In genomic region chr14:24307156-24307574, GRCh38 we compare ENCODE assay signal across 16 cellular contexts. TPM values are rescaled to one million over a fixed set of nuclear protein-coding genes. Genes with fewer than 3 reads are reported as not detected.
DNase-seq lines count a peak whose midpoint lies in the region; ATAC-seq, FAIRE-seq and TF ChIP-seq lines count a peak whose summit lies in the region.
"Had no signal": no experiment of that assay in that cellular context is flagged by ENCODE, and none has a peak within 500 bp of the region (broad histone marks: within the 10 kb centered on the region; RNA-seq: fewer than 3 reads in every experiment).

No MANE protein-coding gene starts in this region.

- no peak for TF ChIP-seq CTCF in A549 (IDR thresholded peaks at IDR 0.05)
- TF ChIP-seq CTCF in PC-3 (conservative IDR thresholded peaks at IDR 0.05; ENCODE audit: low read depth, low read length): no peak
- no peak for TF ChIP-seq CTCF in HepG2 (CRISPR knock-in tag; IDR thresholded peaks at IDR 0.05)
- TF ChIP-seq CTCF in CD8-positive, alpha-beta T cell (IDR thresholded peaks at IDR 0.05): no peak

- intact Hi-C loops in PC-3 (cut with micrococcal nuclease): no loop called here
- intact Hi-C loops in HepG2 (cut with micrococcal nuclease; ENCODE audit: unreplicated experiment): loop anchor here (1.0 kb wide), 1 partner anchor 8 kb away; the partner anchor contains the start of genes DHRS1 and NOP9
- intact Hi-C loops in CD8-positive, alpha-beta T cell (cut with DNase I, micrococcal nuclease): no loop called here

- H3K27me3 ChIP-seq in PC-3 (ENCODE audit: low read length) (no peaks in the 10 kb centered on the region), HepG2 (ENCODE audit: control insufficient read depth in 1 of 2, insufficient read depth in 2 of 2, low read length in 2 of 2) (no peaks in the 10 kb centered on the region; a peak in 1 of 5 replicates)
- no peaks in the 10 kb centered on the region for H3K27me3 ChIP-seq in CD8-positive, alpha-beta T cell (ENCODE audit: insufficient read depth, low read length)

- TF ChIP-seq EP300 in A549 (IDR thresholded peaks at IDR 0.05) (no peak), HepG2 (IDR thresholded peaks at IDR 0.05; ENCODE audit: low read depth in 2 of 2, low read length in 2 of 2) (no peak), HepG2 (CRISPR knock-in tag; IDR thresholded peaks at IDR 0.05; ENCODE audit: borderline replicate concordance) (no peak)

- H3K4me3 Mint-ChIP-seq in CD8-positive, alpha-beta T cell: no peak overlapping the region
- H3K4me3 Mint-ChIP-seq: T-helper 1 cell treated with Interleukin-12 subunit alpha and Interleukin-12 subunit beta and Interleukin-4 antibody, amounts not matched to agents 30 μg/mL and 1 μg/mL, for 36 hours had no signal

- H3K4me1 ChIP-seq in A549: peaks cover 16% of the 10 kb centered on the region
- peaks cover 9% of the 10 kb centered on the region for H3K4me1 ChIP-seq in PC-3 (ENCODE audit: insufficient read depth, low read length)
- H3K4me1 ChIP-seq in HepG2 (ENCODE audit: insufficient read depth, low read length): peaks cover 48% of the 10 kb centered on the region
- H3K4me1 ChIP-seq in CD8-positive, alpha-beta T cell (ENCODE audit: insufficient read depth, low read length): peaks cover 31% of the 10 kb centered on the region

- no peak for FAIRE-seq in A549 (lab: Jason Lieb, UNC)
- no peak for FAIRE-seq in HepG2 (lab: Jason Lieb, UNC)
- FAIRE-seq: keratinocyte had no signal

- BruUV-seq in PC-3 (replicated peaks; lab: Mats Ljungman, UMichigan) (TSS peak; percentile 14), HepG2 (replicated peaks; lab: Mats Ljungman, UMichigan) (TSS peak; percentile 74)

- H3F3A ChIP-seq in PC-3 (ENCODE audit: low read length, unreplicated experiment): no peaks in the 10 kb centered on the region

- no peaks in the 10 kb centered on the region for H3K9me2 ChIP-seq in PC-3 (replicated peaks; ENCODE audit: low read length)

- H3K36me3 ChIP-seq in PC-3 (ENCODE audit: low read depth, low read length): peaks cover 50% of the 10 kb centered on the region
- peaks cover 42 to 49% of the 10 kb centered on the region in 2 experiments for H3K36me3 ChIP-seq in HepG2 (replicated peaks in 1 of 2; ENCODE audit: control insufficient read depth in 1 of 2, insufficient read depth in 2 of 2, low read length in 2 of 2)
- H3K36me3 ChIP-seq in CD8-positive, alpha-beta T cell (ENCODE audit: insufficient read depth, low read length): peaks cover 46% of the 10 kb centered on the region

- no peak overlapping the region for H2AFZ ChIP-seq in PC-3 (ENCODE audit: low read length)
- no peak overlapping the region for H2AFZ ChIP-seq in HepG2 (ENCODE audit: low read length)
- H2AFZ ChIP-seq: GM23248 had no signal

- in situ Hi-C loops in HepG2 (cut with HindIII; ENCODE audit: extremely low pct_ligation_motif_present, low pct_unique_long_range_greater_than_20kb): no loop called here

- TF ChIP-seq POLR2A in A549 (IDR thresholded peaks at IDR 0.05; ENCODE audit: low read length) (no peak), HepG2 (IDR thresholded peaks at IDR 0.05; ENCODE audit: insufficient read depth in 1 of 2, low read depth in 2 of 2, low read length in 2 of 2) (no peak)

- no peak for DNase-seq in A549 (ENCODE audit: low read depth in 1 of 2, low spot score in 1 of 2)
- no peak for DNase-seq in PC-3
- DNase-seq in HepG2 (ENCODE audit: low spot score): no peak
- no peak for DNase-seq in CD8-positive, alpha-beta T cell
- no peak for DNase-seq in NCI-H82 (lab: John Stamatoyannopoulos, UW)
- DNase-seq: aorta, GM23248, head of caudate nucleus, midbrain, NCI-H774 had no signal

- WGBS in A549 (ENCODE audit: missing lambda C conversion rate): 92% methylated on average over 10 of the region's 11 CpGs
- 42% methylated on average over 11 of the region's 11 CpGs for WGBS in HepG2 (ENCODE audit: low lambda C conversion rate)

- H3K4me2 ChIP-seq in A549: peak overlapping the region; percentile 55
- no peak overlapping the region for H3K4me2 ChIP-seq in PC-3 (ENCODE audit: low read length)
- peak overlapping the region; percentile 92 for H3K4me2 ChIP-seq in HepG2 (ENCODE audit: low read depth, low read length)

- peaks cover 36% of the 10 kb centered on the region for H3K4me1 Mint-ChIP-seq in CD8-positive, alpha-beta T cell (ENCODE audit: low read depth)

- H3K4me3 ChIP-seq in A549: no peak overlapping the region
- H3K4me3 ChIP-seq in PC-3 (ENCODE audit: low read length): no peak overlapping the region
- H3K4me3 ChIP-seq in HepG2 (replicated peaks in 1 of 3; ENCODE audit: insufficient read depth in 1 of 3, low read depth in 2 of 3, low read length in 3 of 3): peak overlapping the region; percentile 44 to 73 (median 56)
- H3K4me3 ChIP-seq in CD8-positive, alpha-beta T cell (ENCODE audit: low read depth, low read length): no peak overlapping the region
- H3K4me3 ChIP-seq: coronary artery, GM23248 had no signal

- no peak overlapping the region for H3K27ac Mint-ChIP-seq in CD8-positive, alpha-beta T cell

- no peak for ATAC-seq in A549
- ATAC-seq in PC-3: no peak
- ATAC-seq in HepG2: peak; percentile 3
- no peak for ATAC-seq in CD8-positive, alpha-beta T cell
- no peak for ATAC-seq in GM21390 (IDR thresholded peaks at IDR 0.05; ENCODE audit: unreplicated experiment)
- ATAC-seq: esophagus mucosa, Right ventricle myocardium inferior had no signal

- H3K9me3 Mint-ChIP-seq in CD8-positive, alpha-beta T cell: no peaks in the 10 kb centered on the region
- H3K9me3 Mint-ChIP-seq: T-helper 1 cell treated with Interleukin-12 subunit alpha and Interleukin-12 subunit beta and Interleukin-4 antibody, amounts not matched to agents 30 μg/mL and 1 μg/mL, for 36 hours had no signal

- CTCF ChIA-PET in A549 (lab: Yijun Ruan, JAX) (interaction anchor here (1.0 to 46.6 kb wide), 19 partner anchors 9 to 777 kb away, joined by 3 to 1142 read pairs (median 6); partner anchors contain the start of genes ADCY4, CBLN3, DHRS1 and EMC9), PC-3 (lab: Charles Lee) (no interaction called here), HepG2 (lab: Yijun Ruan, JAX; ENCODE audit: low intra/inter-chr PET ratio, low total read pairs) (interaction anchor here (0.6 to 3.4 kb wide), 6 partner anchors 9 to 742 kb away, joined by 3 to 45 read pairs (median 6); partner anchors contain the start of genes DHRS1, MDP1, NOP9 and TINF2)
- CTCF ChIA-PET in CD8-positive, alpha-beta T cell (lab: Charles Lee): interaction anchor here (0.8 to 10.6 kb wide), 29 partner anchors 9 to 250 kb away, joined by 3 to 192 read pairs (median 7); partner anchors contain the start of genes ADCY4, CHMP4A, KHNYN and RABGGTA

- no peaks in the 10 kb centered on the region for H3K27me3 Mint-ChIP-seq in CD8-positive, alpha-beta T cell (ENCODE audit: low read depth)

- H4K20me1 ChIP-seq in PC-3 (ENCODE audit: low read length) (no peaks in the 10 kb centered on the region), HepG2 (ENCODE audit: insufficient read depth, low read length) (no peaks in the 10 kb centered on the region)

- H3K79me2 ChIP-seq in PC-3 (ENCODE audit: low read length): peaks cover under 1% of the 10 kb centered on the region; the same call in 1 of the 2 replicates
- peaks cover 9% of the 10 kb centered on the region for H3K79me2 ChIP-seq in HepG2 (ENCODE audit: insufficient read depth, low read length)

- POLR2A ChIA-PET in A549 (lab: Yijun Ruan, JAX): interaction anchor here (1.6 to 3.4 kb wide), 2 partner anchors 36 to 65 kb away, joined by 13 to 23 read pairs; partner anchors contain the start of genes RABGGTA and TINF2
- POLR2A ChIA-PET in PC-3 (lab: Charles Lee; ENCODE audit: unreplicated experiment): no interaction called here
- POLR2A ChIA-PET in HepG2 (lab: Yijun Ruan, JAX): interaction anchor here (0.8 to 24.7 kb wide), 39 partner anchors 9 to 1005 kb away, joined by 3 to 850 read pairs (median 9); partner anchors contain the start of genes CBLN3, CHMP4A, DCAF11 and DHRS1
- POLR2A ChIA-PET in CD8-positive, alpha-beta T cell (lab: Charles Lee): interaction anchor here (1.3 to 3.1 kb wide), 4 partner anchors 10 to 91 kb away, joined by 3 to 14 read pairs (median 4); partner anchors contain the start of genes GMPR2, MDP1 and TINF2

- peaks cover 60% of the 10 kb centered on the region for H3K36me3 Mint-ChIP-seq in CD8-positive, alpha-beta T cell

- H3K27ac ChIP-seq in A549 (peak overlapping the region; percentile 43 to 75; a peak in 3 of 6 replicates), PC-3 (ENCODE audit: low read length) (no peak overlapping the region), HepG2 (ENCODE audit: extremely low read length, insufficient read depth, low read length) (peak overlapping the region; percentile 90)
- H3K27ac ChIP-seq in CD8-positive, alpha-beta T cell (ENCODE audit: low read depth, low read length): no peak overlapping the region
- H3K27ac ChIP-seq: coronary artery, GM23248 had no signal

- TF ChIP-seq RAD21 in A549 (conservative IDR thresholded peaks at IDR 0.05 in 1 of 2, IDR thresholded peaks at IDR 0.05 in 1 of 2): no peak
- no peak for TF ChIP-seq RAD21 in HepG2 (CRISPR knock-in tag; IDR thresholded peaks at IDR 0.05)

- H3K9me3 ChIP-seq in A549 (no peaks in the 10 kb centered on the region), PC-3 (ENCODE audit: low read length) (no peaks in the 10 kb centered on the region), HepG2 (ENCODE audit: low read length) (no peaks in the 10 kb centered on the region)
- no peaks in the 10 kb centered on the region for H3K9me3 ChIP-seq in CD8-positive, alpha-beta T cell (ENCODE audit: low read length)

- H3K9ac ChIP-seq in PC-3 (ENCODE audit: low read length): no peak overlapping the region
- peak overlapping the region; percentile 86 for H3K9ac ChIP-seq in HepG2 (ENCODE audit: insufficient read depth, low read depth, low read length)
- H3K9ac ChIP-seq: GM23248 had no signal

RNA-seq across cellular contexts. Expression of gene CIDEB, which starts 0.6 kb away (rescaled TPM):
- polyA plus RNA-seq in A549 (2011; rRNA removed): 0.31 and 0.32 TPM in 2 replicates
- polyA plus RNA-seq in A549 (2012; cell fraction: cytosol; rRNA removed): 0.13 and 0.14 TPM in 2 replicates
- 0.16 and 0.28 TPM in 2 replicates for polyA plus RNA-seq in A549 (2012; cell fraction: nucleus; rRNA removed)
- polyA plus RNA-seq in A549 (2017; fragmentation: RNase III; extraction: RNeasy Plus Mini Kit Qiagen cat#74134 plus additional on column Dnase treatment): 0.33 to 0.99 TPM (median 0.79 TPM) in 3 replicates
- polyA minus RNA-seq in A549 (2011; rRNA and poly(A)+ RNA removed): 0.39 and 0.79 TPM in 2 replicates
- total RNA-seq in PC-3 (2014; rRNA removed): not detected in 2 replicates
- 22.4 and 35.8 TPM in 2 replicates for total RNA-seq in HepG2 (2016; rRNA removed; fragmentation: Illumina TruSeq; extraction: Trizol)
- 7.4 and 8.6 TPM in 2 replicates for total RNA-seq in HepG2 (2016; cell fraction: cytosol; rRNA removed; fragmentation: Illumina TruSeq; extraction: Trizol; ENCODE audit: low read depth)
- 25.0 and 33.5 TPM in 2 replicates for total RNA-seq in HepG2 (2016; cell fraction: insoluble cytoplasmic fraction; rRNA removed; fragmentation: Illumina TruSeq; extraction: Trizol)
- total RNA-seq in HepG2 (2016; cell fraction: membrane; rRNA removed; fragmentation: Illumina TruSeq; extraction: Trizol): 10.2 and 11.5 TPM in 2 replicates
- 35.1 and 36.7 TPM in 2 replicates for total RNA-seq in HepG2 (2016; cell fraction: nucleus; rRNA removed; fragmentation: Illumina TruSeq; extraction: Trizol)
- polyA plus RNA-seq in HepG2 (2011; rRNA removed): 110 and 143 TPM in 2 replicates
- 88.2 and 112 TPM in 2 replicates for polyA plus RNA-seq in HepG2 (2011; cell fraction: cytosol; rRNA removed)
- polyA plus RNA-seq in HepG2 (2011; cell fraction: nucleus; rRNA removed): 47.6 and 66.7 TPM in 2 replicates
- 94.8 and 120 TPM in 2 replicates for polyA plus RNA-seq in HepG2 (2012)
- polyA plus RNA-seq in HepG2 (2016; cell fraction: cytosol; fragmentation: Illumina TruSeq; extraction: Trizol; ENCODE audit: low read depth): 15.9 and 18.8 TPM in 2 replicates
- 56.4 and 59.4 TPM in 2 replicates for polyA plus RNA-seq in HepG2 (2016; cell fraction: insoluble cytoplasmic fraction; fragmentation: Illumina TruSeq; extraction: Trizol; ENCODE audit: low read depth)
- 21.0 and 22.1 TPM in 2 replicates for polyA plus RNA-seq in HepG2 (2016; cell fraction: membrane; fragmentation: Illumina TruSeq; extraction: Trizol; ENCODE audit: low read depth)
- 101 TPM in 2 replicates for polyA plus RNA-seq in HepG2 (2016; cell fraction: nucleus; fragmentation: Illumina TruSeq; extraction: Trizol; ENCODE audit: insufficient read depth, low read depth)
- 15.9 and 85.1 TPM in 2 replicates for polyA minus RNA-seq in HepG2 (2011; rRNA and poly(A)+ RNA removed; ENCODE audit: low replicate concordance)
- polyA minus RNA-seq in HepG2 (2011; cell fraction: cytosol; rRNA and poly(A)+ RNA removed): 34.0 and 49.4 TPM in 2 replicates
- polyA minus RNA-seq in HepG2 (2011; cell fraction: nucleus; rRNA and poly(A)+ RNA removed): 21.4 and 33.2 TPM in 2 replicates
- 10 to 100 TPM; 11.8 to 13.4 TPM for total RNA-seq in CD8-positive, alpha-beta T cell

RNA-seq across cellular contexts. Expression of gene LTB4R2, which starts 2.8 kb away (rescaled TPM):
- polyA plus RNA-seq in A549 (2011; rRNA removed) (5.8 and 7.6 TPM in 2 replicates), A549 (2017; fragmentation: RNase III; extraction: RNeasy Plus Mini Kit Qiagen cat#74134 plus additional on column Dnase treatment) (8.4 to 9.9 TPM (median 8.6 TPM) in 3 replicates), HepG2 (2011; rRNA removed) (3.9 and 6.1 TPM in 2 replicates)
- polyA plus RNA-seq in A549 (2012; cell fraction: cytosol; rRNA removed): 5.6 and 7.9 TPM in 2 replicates
- polyA plus RNA-seq in A549 (2012; cell fraction: nucleus; rRNA removed): 91.2 and 171 TPM in 2 replicates
- 8.7 and 8.8 TPM in 2 replicates for polyA minus RNA-seq in A549 (2011; rRNA and poly(A)+ RNA removed)
- total RNA-seq in PC-3 (2014; rRNA removed) (9.3 and 19.3 TPM in 2 replicates), HepG2 (2016; rRNA removed; fragmentation: Illumina TruSeq; extraction: Trizol) (1.4 and 6.9 TPM in 2 replicates)
- 0.40 and 0.44 TPM in 2 replicates for total RNA-seq in HepG2 (2016; cell fraction: cytosol; rRNA removed; fragmentation: Illumina TruSeq; extraction: Trizol; ENCODE audit: low read depth)
- 1.7 and 7.1 TPM in 2 replicates for total RNA-seq in HepG2 (2016; cell fraction: insoluble cytoplasmic fraction; rRNA removed; fragmentation: Illumina TruSeq; extraction: Trizol)
- 0.93 and 1.2 TPM in 2 replicates for total RNA-seq in HepG2 (2016; cell fraction: membrane; rRNA removed; fragmentation: Illumina TruSeq; extraction: Trizol)
- total RNA-seq in HepG2 (2016; cell fraction: nucleus; rRNA removed; fragmentation: Illumina TruSeq; extraction: Trizol): 10.5 and 12.4 TPM in 2 replicates
- polyA plus RNA-seq in HepG2 (2011; cell fraction: cytosol; rRNA removed): 0.65 and 1.5 TPM in 2 replicates
- 94.5 and 110 TPM in 2 replicates for polyA plus RNA-seq in HepG2 (2011; cell fraction: nucleus; rRNA removed)
- polyA plus RNA-seq in HepG2 (2012): 4.0 and 7.4 TPM in 2 replicates
- polyA plus RNA-seq in HepG2 (2016; cell fraction: cytosol; fragmentation: Illumina TruSeq; extraction: Trizol; ENCODE audit: low read depth): 0.31 and 0.36 TPM in 2 replicates
- 1.1 and 1.5 TPM in 2 replicates for polyA plus RNA-seq in HepG2 (2016; cell fraction: insoluble cytoplasmic fraction; fragmentation: Illumina TruSeq; extraction: Trizol; ENCODE audit: low read depth)
- 0.33 and 0.39 TPM in 2 replicates for polyA plus RNA-seq in HepG2 (2016; cell fraction: membrane; fragmentation: Illumina TruSeq; extraction: Trizol; ENCODE audit: low read depth)
- polyA plus RNA-seq in HepG2 (2016; cell fraction: nucleus; fragmentation: Illumina TruSeq; extraction: Trizol; ENCODE audit: insufficient read depth, low read depth): 19.7 and 20.2 TPM in 2 replicates
- 7.7 and 12.0 TPM in 2 replicates for polyA minus RNA-seq in HepG2 (2011; rRNA and poly(A)+ RNA removed; ENCODE audit: low replicate concordance)
- 1.2 TPM in 2 replicates for polyA minus RNA-seq in HepG2 (2011; cell fraction: cytosol; rRNA and poly(A)+ RNA removed)
- 40.7 and 44.3 TPM in 2 replicates for polyA minus RNA-seq in HepG2 (2011; cell fraction: nucleus; rRNA and poly(A)+ RNA removed)
- 10 to 100 TPM; 18.9 to 21.5 TPM for total RNA-seq in CD8-positive, alpha-beta T cell

RNA-seq across cellular contexts. Expression of gene LTB4R, which starts 4.1 kb away (rescaled TPM):
- 10.2 and 13.2 TPM in 2 replicates for polyA plus RNA-seq in A549 (2011; rRNA removed)
- 10.1 and 10.9 TPM in 2 replicates for polyA plus RNA-seq in A549 (2012; cell fraction: cytosol; rRNA removed)
- polyA plus RNA-seq in A549 (2012; cell fraction: nucleus; rRNA removed): 209 and 247 TPM in 2 replicates
- 8.3 to 9.4 TPM (median 8.3 TPM) in 3 replicates for polyA plus RNA-seq in A549 (2017; fragmentation: RNase III; extraction: RNeasy Plus Mini Kit Qiagen cat#74134 plus additional on column Dnase treatment)
- polyA minus RNA-seq in A549 (2011; rRNA and poly(A)+ RNA removed): 8.1 and 10.4 TPM in 2 replicates
- 11.6 and 13.1 TPM in 2 replicates for total RNA-seq in PC-3 (2014; rRNA removed)
- 1.00 and 3.2 TPM in 2 replicates for total RNA-seq in HepG2 (2016; rRNA removed; fragmentation: Illumina TruSeq; extraction: Trizol)
- 0.40 and 0.53 TPM in 2 replicates for total RNA-seq in HepG2 (2016; cell fraction: cytosol; rRNA removed; fragmentation: Illumina TruSeq; extraction: Trizol; ENCODE audit: low read depth)
- total RNA-seq in HepG2 (2016; cell fraction: insoluble cytoplasmic fraction; rRNA removed; fragmentation: Illumina TruSeq; extraction: Trizol): 0.25 and 2.9 TPM in 2 replicates
- 0.55 and 0.59 TPM in 2 replicates for total RNA-seq in HepG2 (2016; cell fraction: membrane; rRNA removed; fragmentation: Illumina TruSeq; extraction: Trizol)
- 4.9 and 6.3 TPM in 2 replicates for total RNA-seq in HepG2 (2016; cell fraction: nucleus; rRNA removed; fragmentation: Illumina TruSeq; extraction: Trizol)
- polyA plus RNA-seq in HepG2 (2011; rRNA removed): 8.2 and 12.4 TPM in 2 replicates
- polyA plus RNA-seq in HepG2 (2011; cell fraction: cytosol; rRNA removed): 1.2 and 1.9 TPM in 2 replicates
- 89.0 and 109 TPM in 2 replicates for polyA plus RNA-seq in HepG2 (2011; cell fraction: nucleus; rRNA removed)
- 9.0 and 9.1 TPM in 2 replicates for polyA plus RNA-seq in HepG2 (2012)
- polyA plus RNA-seq in HepG2 (2016; cell fraction: cytosol; fragmentation: Illumina TruSeq; extraction: Trizol; ENCODE audit: low read depth): 0.10 and 0.24 TPM in 2 replicates
- 0.76 and 0.87 TPM in 2 replicates for polyA plus RNA-seq in HepG2 (2016; cell fraction: insoluble cytoplasmic fraction; fragmentation: Illumina TruSeq; extraction: Trizol; ENCODE audit: low read depth)
- 0.37 and 0.90 TPM in 2 replicates for polyA plus RNA-seq in HepG2 (2016; cell fraction: membrane; fragmentation: Illumina TruSeq; extraction: Trizol; ENCODE audit: low read depth)
- polyA plus RNA-seq in HepG2 (2016; cell fraction: nucleus; fragmentation: Illumina TruSeq; extraction: Trizol; ENCODE audit: insufficient read depth, low read depth): 22.4 and 23.6 TPM in 2 replicates
- 13.2 and 32.8 TPM in 2 replicates for polyA minus RNA-seq in HepG2 (2011; rRNA and poly(A)+ RNA removed; ENCODE audit: low replicate concordance)
- 0.30 and 1.5 TPM in 2 replicates for polyA minus RNA-seq in HepG2 (2011; cell fraction: cytosol; rRNA and poly(A)+ RNA removed)
- 17.3 and 18.9 TPM in 2 replicates for polyA minus RNA-seq in HepG2 (2011; cell fraction: nucleus; rRNA and poly(A)+ RNA removed)
- total RNA-seq in CD8-positive, alpha-beta T cell: 10 to 100 TPM; 15.4 to 16.7 TPM

RNA-seq across cellular contexts. Expression of gene NOP9, which starts 7.5 kb away (rescaled TPM):
- polyA plus RNA-seq in A549 (2011; rRNA removed) (16.5 and 23.6 TPM in 2 replicates), A549 (2017; fragmentation: RNase III; extraction: RNeasy Plus Mini Kit Qiagen cat#74134 plus additional on column Dnase treatment) (23.0 to 24.5 TPM (median 24.2 TPM) in 3 replicates), HepG2 (2011; rRNA removed) (24.5 and 33.8 TPM in 2 replicates)
- polyA plus RNA-seq in A549 (2012; cell fraction: cytosol; rRNA removed): 9.3 and 11.6 TPM in 2 replicates
- polyA plus RNA-seq in A549 (2012; cell fraction: nucleus; rRNA removed): 52.4 and 55.3 TPM in 2 replicates
- polyA minus RNA-seq in A549 (2011; rRNA and poly(A)+ RNA removed): 45.7 and 46.9 TPM in 2 replicates
- total RNA-seq in PC-3 (2014; rRNA removed) (30.4 and 35.5 TPM in 2 replicates), HepG2 (2016; rRNA removed; fragmentation: Illumina TruSeq; extraction: Trizol) (61.6 and 64.5 TPM in 2 replicates)
- 2.7 and 3.4 TPM in 2 replicates for total RNA-seq in HepG2 (2016; cell fraction: cytosol; rRNA removed; fragmentation: Illumina TruSeq; extraction: Trizol; ENCODE audit: low read depth)
- total RNA-seq in HepG2 (2016; cell fraction: insoluble cytoplasmic fraction; rRNA removed; fragmentation: Illumina TruSeq; extraction: Trizol): 58.5 and 62.7 TPM in 2 replicates
- 11.3 and 12.5 TPM in 2 replicates for total RNA-seq in HepG2 (2016; cell fraction: membrane; rRNA removed; fragmentation: Illumina TruSeq; extraction: Trizol)
- 38.6 and 43.3 TPM in 2 replicates for total RNA-seq in HepG2 (2016; cell fraction: nucleus; rRNA removed; fragmentation: Illumina TruSeq; extraction: Trizol)
- polyA plus RNA-seq in HepG2 (2011; cell fraction: cytosol; rRNA removed): 19.8 and 21.2 TPM in 2 replicates
- 82.1 and 94.5 TPM in 2 replicates for polyA plus RNA-seq in HepG2 (2011; cell fraction: nucleus; rRNA removed)
- polyA plus RNA-seq in HepG2 (2012): 28.7 and 29.6 TPM in 2 replicates
- 1.9 and 2.1 TPM in 2 replicates for polyA plus RNA-seq in HepG2 (2016; cell fraction: cytosol; fragmentation: Illumina TruSeq; extraction: Trizol; ENCODE audit: low read depth)
- 38.5 and 40.4 TPM in 2 replicates for polyA plus RNA-seq in HepG2 (2016; cell fraction: insoluble cytoplasmic fraction; fragmentation: Illumina TruSeq; extraction: Trizol; ENCODE audit: low read depth)
- 3.8 and 5.1 TPM in 2 replicates for polyA plus RNA-seq in HepG2 (2016; cell fraction: membrane; fragmentation: Illumina TruSeq; extraction: Trizol; ENCODE audit: low read depth)
- 39.2 and 41.4 TPM in 2 replicates for polyA plus RNA-seq in HepG2 (2016; cell fraction: nucleus; fragmentation: Illumina TruSeq; extraction: Trizol; ENCODE audit: insufficient read depth, low read depth)
- polyA minus RNA-seq in HepG2 (2011; rRNA and poly(A)+ RNA removed; ENCODE audit: low replicate concordance): 80.1 and 104 TPM in 2 replicates
- polyA minus RNA-seq in HepG2 (2011; cell fraction: cytosol; rRNA and poly(A)+ RNA removed): 32.3 and 42.1 TPM in 2 replicates
- polyA minus RNA-seq in HepG2 (2011; cell fraction: nucleus; rRNA and poly(A)+ RNA removed): 65.5 and 77.8 TPM in 2 replicates
- total RNA-seq in CD8-positive, alpha-beta T cell: 10 to 100 TPM; 35.6 to 35.8 TPM

RNA-seq across cellular contexts. Expression of gene DHRS1, which starts 7.6 kb away (rescaled TPM):
- polyA plus RNA-seq in A549 (2011; rRNA removed) (17.4 and 17.9 TPM in 2 replicates), A549 (2017; fragmentation: RNase III; extraction: RNeasy Plus Mini Kit Qiagen cat#74134 plus additional on column Dnase treatment) (13.8 to 15.2 TPM (median 15.1 TPM) in 3 replicates), HepG2 (2011; rRNA removed) (49.8 and 52.2 TPM in 2 replicates)
- 19.2 and 19.4 TPM in 2 replicates for polyA plus RNA-seq in A549 (2012; cell fraction: cytosol; rRNA removed)
- 49.2 and 72.1 TPM in 2 replicates for polyA plus RNA-seq in A549 (2012; cell fraction: nucleus; rRNA removed)
- 14.9 and 17.5 TPM in 2 replicates for polyA minus RNA-seq in A549 (2011; rRNA and poly(A)+ RNA removed)
- total RNA-seq in PC-3 (2014; rRNA removed) (15.8 and 15.9 TPM in 2 replicates), HepG2 (2016; rRNA removed; fragmentation: Illumina TruSeq; extraction: Trizol) (46.3 and 60.8 TPM in 2 replicates)
- 11.6 and 11.9 TPM in 2 replicates for total RNA-seq in HepG2 (2016; cell fraction: cytosol; rRNA removed; fragmentation: Illumina TruSeq; extraction: Trizol; ENCODE audit: low read depth)
- 42.0 and 55.8 TPM in 2 replicates for total RNA-seq in HepG2 (2016; cell fraction: insoluble cytoplasmic fraction; rRNA removed; fragmentation: Illumina TruSeq; extraction: Trizol)
- 12.0 and 12.3 TPM in 2 replicates for total RNA-seq in HepG2 (2016; cell fraction: membrane; rRNA removed; fragmentation: Illumina TruSeq; extraction: Trizol)
- total RNA-seq in HepG2 (2016; cell fraction: nucleus; rRNA removed; fragmentation: Illumina TruSeq; extraction: Trizol): 49.1 and 52.1 TPM in 2 replicates
- 67.8 and 85.2 TPM in 2 replicates for polyA plus RNA-seq in HepG2 (2011; cell fraction: cytosol; rRNA removed)
- 332 and 353 TPM in 2 replicates for polyA plus RNA-seq in HepG2 (2011; cell fraction: nucleus; rRNA removed)
- 61.8 and 63.4 TPM in 2 replicates for polyA plus RNA-seq in HepG2 (2012)
- 5.3 and 7.0 TPM in 2 replicates for polyA plus RNA-seq in HepG2 (2016; cell fraction: cytosol; fragmentation: Illumina TruSeq; extraction: Trizol; ENCODE audit: low read depth)
- polyA plus RNA-seq in HepG2 (2016; cell fraction: insoluble cytoplasmic fraction; fragmentation: Illumina TruSeq; extraction: Trizol; ENCODE audit: low read depth): 57.6 and 62.6 TPM in 2 replicates
- polyA plus RNA-seq in HepG2 (2016; cell fraction: membrane; fragmentation: Illumina TruSeq; extraction: Trizol; ENCODE audit: low read depth): 8.9 and 12.3 TPM in 2 replicates
- polyA plus RNA-seq in HepG2 (2016; cell fraction: nucleus; fragmentation: Illumina TruSeq; extraction: Trizol; ENCODE audit: insufficient read depth, low read depth): 109 and 114 TPM in 2 replicates
- 61.8 and 172 TPM in 2 replicates for polyA minus RNA-seq in HepG2 (2011; rRNA and poly(A)+ RNA removed; ENCODE audit: low replicate concordance)
- 39.8 and 45.8 TPM in 2 replicates for polyA minus RNA-seq in HepG2 (2011; cell fraction: cytosol; rRNA and poly(A)+ RNA removed)
- polyA minus RNA-seq in HepG2 (2011; cell fraction: nucleus; rRNA and poly(A)+ RNA removed): 57.2 and 59.4 TPM in 2 replicates
- total RNA-seq in CD8-positive, alpha-beta T cell: 10 to 100 TPM; 24.3 to 28.5 TPM

Comparison
In these comparisons a context has a peak if more than half of its experiments do, and no peak if none do; other contexts are left out.
1. H3K27ac ChIP-seq: peak in A549 (2 of 2) and HepG2 (single experiment); none in PC-3 (single experiment) and CD8-positive, alpha-beta T cell (single experiment).
2. H3K4me3 ChIP-seq: peak in HepG2 (3 of 3); none in A549 (single experiment), PC-3 (single experiment) and CD8-positive, alpha-beta T cell (single experiment).
3. Of the 38 proteins assayed by ChIP-seq in both HepG2 and A549: peak only in HepG2: POLR2AphosphoS2; only in A549: none; in both: none; in neither: 37.